In genomic region chr1:9455487-9456237, GRCh38 we compare ENCODE assay signal across 8 cellular contexts.
DNase-seq lines count a peak whose midpoint lies in the region; ATAC-seq and TF ChIP-seq lines count a peak whose summit lies in the region.

No MANE protein-coding gene starts in this region.

- no peak overlapping the region for H3K4me3 ChIP-seq in OCI-LY1 (ENCODE audit: low read depth, low read length, poor library complexity, severe bottlenecking)
- H3K4me3 ChIP-seq in fibroblast of mammary gland (ENCODE audit: control insufficient read depth, low read depth, low read length), result peak overlapping the region; percentile 17
- H3K4me3 ChIP-seq in neural progenitor cell, result no peak overlapping the region
- H3K4me3 ChIP-seq in subcutaneous abdominal adipose tissue (ENCODE audit: low read depth in 1 of 5, low read length in 5 of 5), result peak overlapping the region in 2 of 5 donors; percentile 7 to 14

- H2AFZ ChIP-seq in OCI-LY1 (ENCODE audit: low read length) (no peak overlapping the region), neural progenitor cell (replicated peaks) (peak overlapping the region; percentile 57)

- H3K4me1 Mint-ChIP-seq in neural progenitor cell, result peaks cover 6% of the 10 kb centered on the region

- H3K79me2 ChIP-seq in OCI-LY1 (ENCODE audit: insufficient read depth, low read length) (no peaks in the 10 kb centered on the region), neural progenitor cell (ENCODE audit: low read depth) (no peaks in the 10 kb centered on the region)

- ATAC-seq in GM19463 (IDR thresholded peaks at IDR 0.05; ENCODE audit: unreplicated experiment), result no peak

- DNase-seq in NCI-H524 (lab: John Stamatoyannopoulos, UW) (peak; percentile 44 to 79), NCI-H524 treated with DMSO at 0.1 percent for 48 hours (lab: John Stamatoyannopoulos, UW) (no peak), fibroblast of mammary gland (ENCODE audit: low read depth) (peak; percentile 68), neural progenitor cell (ENCODE audit: low spot score) (peak; percentile 93)
- peak; percentile 73 for DNase-seq in activated T-cell treated with anti-CD3 and anti-CD28 coated beads, Interleukin-2, amount 50 U/mL, for 1 hour

- no peak overlapping the region; the same call in 1 of the 2 replicates for H3K9ac ChIP-seq in OCI-LY1 (ENCODE audit: low read length)
- no peak overlapping the region for H3K9ac ChIP-seq in neural progenitor cell
- H3K9ac ChIP-seq in subcutaneous abdominal adipose tissue (ENCODE audit: low read length in 5 of 5), result peak overlapping the region in 1 of 5 donors; percentile 11

- H3K4me1 ChIP-seq in OCI-LY1 (ENCODE audit: insufficient read depth, low read length, severe bottlenecking), result peaks cover 42% of the 10 kb centered on the region
- H3K4me1 ChIP-seq in neural progenitor cell, result no peaks in the 10 kb centered on the region
- peaks cover 11 to 46% (median 36%) of the 10 kb centered on the region in 5 donors for H3K4me1 ChIP-seq in subcutaneous abdominal adipose tissue (ENCODE audit: control insufficient read depth in 5 of 5, insufficient read depth in 5 of 5, low read length in 5 of 5)

- H3K36me3 Mint-ChIP-seq in neural progenitor cell, result no peaks in the 10 kb centered on the region

- no peaks in the 10 kb centered on the region for H3F3A ChIP-seq in OCI-LY1 (ENCODE audit: insufficient read depth, low read length)
- no peaks in the 10 kb centered on the region for H3F3A ChIP-seq in neural progenitor cell (ENCODE audit: low read depth)

- H3K27me3 ChIP-seq in OCI-LY1 (ENCODE audit: insufficient read depth, low read length), result no peaks in the 10 kb centered on the region; the same call in 1 of the 2 replicates
- no peaks in the 10 kb centered on the region for H3K27me3 ChIP-seq in neural progenitor cell
- H3K27me3 ChIP-seq in subcutaneous abdominal adipose tissue (ENCODE audit: control insufficient read depth in 5 of 5, insufficient read depth in 4 of 5, low read length in 5 of 5), result no peaks in the 10 kb centered on the region

- H3K9me3 Mint-ChIP-seq in neural progenitor cell, result no peaks in the 10 kb centered on the region

- H3K27ac Mint-ChIP-seq in neural progenitor cell, result no peak overlapping the region

- no peaks in the 10 kb centered on the region for H3K9me2 ChIP-seq in OCI-LY1 (ENCODE audit: low read depth, low read length)

- H3K27me3 Mint-ChIP-seq in neural progenitor cell (ENCODE audit: insufficient read depth, low read depth), result peaks cover 6% of the 10 kb centered on the region

- H3K4me3 Mint-ChIP-seq in neural progenitor cell, result no peak overlapping the region

- TF ChIP-seq CTCF in OCI-LY1 (IDR thresholded peaks at IDR 0.05; ENCODE audit: low read length) (peak; percentile 98), fibroblast of mammary gland (conservative IDR thresholded peaks at IDR 0.05; ENCODE audit: control insufficient read depth, insufficient read depth, low read depth, low read length) (peak; percentile 87), neural progenitor cell (IDR thresholded peaks at IDR 0.05) (peak; percentile 89)

- H3K36me3 ChIP-seq in OCI-LY1 (ENCODE audit: insufficient read depth, low read length), result no peaks in the 10 kb centered on the region; the same call in 1 of the 2 replicates
- H3K36me3 ChIP-seq in neural progenitor cell, result no peaks in the 10 kb centered on the region
- no peaks in the 10 kb centered on the region for H3K36me3 ChIP-seq in subcutaneous abdominal adipose tissue (ENCODE audit: control insufficient read depth in 5 of 5, insufficient read depth in 5 of 5, low read length in 5 of 5)

- H3K9me3 ChIP-seq in OCI-LY1 (ENCODE audit: low read length) (no peaks in the 10 kb centered on the region), neural progenitor cell (ENCODE audit: low read depth) (no peaks in the 10 kb centered on the region), subcutaneous abdominal adipose tissue (ENCODE audit: control insufficient read depth in 5 of 5, low read length in 5 of 5) (no peaks in the 10 kb centered on the region)

- H3K4me2 ChIP-seq in OCI-LY1 (ENCODE audit: low read length) (peak overlapping the region; percentile 3; the same call in 1 of the 2 replicates), neural progenitor cell (no peak overlapping the region)

- no peaks in the 10 kb centered on the region for H4K20me1 ChIP-seq in OCI-LY1 (ENCODE audit: insufficient read depth, low read length)
- H4K20me1 ChIP-seq in neural progenitor cell (ENCODE audit: low read depth), result no peaks in the 10 kb centered on the region

- H3K27ac ChIP-seq in OCI-LY1 (ENCODE audit: low read depth, low read length, poor library complexity, severe bottlenecking) (peak overlapping the region; percentile 61), neural progenitor cell (no peak overlapping the region), subcutaneous abdominal adipose tissue (ENCODE audit: low read depth, low read length) (peak overlapping the region; percentile 94)
